In the genomic region with DNA sequence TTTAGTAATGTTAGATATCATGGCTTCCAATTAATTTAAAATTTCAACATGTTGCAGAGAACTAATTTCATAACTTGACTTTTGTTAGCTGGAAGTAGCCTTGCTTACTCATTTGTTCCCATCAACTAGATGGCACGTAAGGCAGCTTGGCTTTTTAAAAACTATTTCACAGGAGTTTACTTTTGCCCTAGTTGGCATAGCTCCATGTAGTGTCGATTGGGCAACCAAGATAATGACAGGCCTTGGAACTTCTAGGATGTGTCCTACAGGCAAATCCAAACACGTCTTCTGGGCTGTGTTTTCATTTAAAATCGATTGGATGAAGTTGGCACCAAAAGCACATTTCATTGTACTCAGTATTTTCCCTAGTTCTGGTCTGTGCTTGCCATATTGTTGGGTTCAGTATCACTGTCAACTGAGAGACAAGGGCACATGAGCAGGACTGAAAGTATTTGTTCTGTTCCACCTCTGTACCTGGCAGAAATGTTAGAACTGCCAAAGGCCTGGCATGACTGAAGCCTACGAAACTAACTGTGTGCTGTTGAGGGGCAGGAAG, we compare ENCODE assay signal across 7 cellular contexts. TPM values are rescaled to one million over a fixed set of nuclear protein-coding genes. Genes with fewer than 3 reads are reported as not detected.
DNase-seq lines count a peak whose midpoint lies in the region; ATAC-seq and TF ChIP-seq lines count a peak whose summit lies in the region.

No MANE protein-coding gene starts in this region.

- H3K4me3 ChIP-seq in body of pancreas (no peak overlapping the region), uterus (no peak overlapping the region)

- no peaks in the 10 kb centered on the region for H3K4me1 Mint-ChIP-seq in natural killer cell
- H3K4me1 Mint-ChIP-seq in naive thymus-derived CD8-positive, alpha-beta T cell, result peaks cover 0 to 2% (median under 1%) of the 10 kb centered on the region in 4 donors

- H3K27ac ChIP-seq in body of pancreas (peak overlapping the region; percentile 74 to 92 (median 80)), uterus (peak overlapping the region; percentile 15 to 68)

- H3K36me3 ChIP-seq in body of pancreas (replicated peaks in 1 of 2; ENCODE audit: insufficient read depth in 1 of 2, low read depth in 2 of 2) (peaks cover 0 to 5% of the 10 kb centered on the region in 2 donors), uterus (no peaks in the 10 kb centered on the region)

- H3K27me3 ChIP-seq in body of pancreas (no peaks in the 10 kb centered on the region), uterus (no peaks in the 10 kb centered on the region)

- no peaks in the 10 kb centered on the region for H3K9me3 Mint-ChIP-seq in natural killer cell
- H3K9me3 Mint-ChIP-seq in naive thymus-derived CD8-positive, alpha-beta T cell, result no peaks in the 10 kb centered on the region

- intact Hi-C loops in body of pancreas (cut with DNase I) (no loop called here), uterus (cut with DNase I; ENCODE audit: low total_unique reads) (no loop called here), natural killer cell (cut with micrococcal nuclease) (no loop called here)

- 9 to 10% methylated on average over 5 of the region's 5 CpGs for WGBS in body of pancreas, 2 donors

- H3K4me1 ChIP-seq in body of pancreas, result peaks cover 39% of the 10 kb centered on the region
- H3K4me1 ChIP-seq in uterus, result no peaks in the 10 kb centered on the region

- peak in 1 of 7 experiments; percentile 33 for TF ChIP-seq CTCF in body of pancreas (IDR thresholded peaks at IDR 0.05)
- no peak for TF ChIP-seq CTCF in uterus (IDR thresholded peaks at IDR 0.05)
- no peak for TF ChIP-seq CTCF in natural killer cell (IDR thresholded peaks at IDR 0.05)

- no peak overlapping the region for H3K4me3 Mint-ChIP-seq in natural killer cell
- H3K4me3 Mint-ChIP-seq in naive thymus-derived CD8-positive, alpha-beta T cell, result no peak overlapping the region

- POLR2A ChIA-PET in naive thymus-derived CD8-positive, alpha-beta T cell (lab: Charles Lee), result interaction anchor here (0.6 kb wide), 1 partner anchor 13 kb away, joined by 6 read pairs; no protein-coding TSS in a partner anchor

- TF ChIP-seq POLR2A in body of pancreas (IDR thresholded peaks at IDR 0.05), result peak in 2 of 3 donors; percentile 42 to 50
- TF ChIP-seq POLR2A in uterus (IDR thresholded peaks at IDR 0.05), result no peak

- H3K27me3 Mint-ChIP-seq in natural killer cell (ENCODE audit: low read depth in 2 of 2), result no peaks in the 10 kb centered on the region
- no peaks in the 10 kb centered on the region for H3K27me3 Mint-ChIP-seq in naive thymus-derived CD8-positive, alpha-beta T cell

- H3K36me3 Mint-ChIP-seq in natural killer cell, result peaks cover 6% of the 10 kb centered on the region
- H3K36me3 Mint-ChIP-seq in naive thymus-derived CD8-positive, alpha-beta T cell, result peaks cover 0 to 76% (median 9%) of the 10 kb centered on the region in 3 donors

- ATAC-seq in body of pancreas (peak; percentile 96), left lobe of liver (peak; percentile 97), natural killer cell (no peak)
- no peak for ATAC-seq in naive thymus-derived CD8-positive, alpha-beta T cell

- no peak overlapping the region for H3K27ac Mint-ChIP-seq in natural killer cell
- no peak overlapping the region for H3K27ac Mint-ChIP-seq in naive thymus-derived CD8-positive, alpha-beta T cell

- H3K9me3 ChIP-seq in body of pancreas (no peaks in the 10 kb centered on the region), uterus (no peaks in the 10 kb centered on the region)

- DNase-seq in M059J (ENCODE audit: low read depth) (peak; percentile 77), body of pancreas (peak; percentile 83 to 96 (median 90)), left lobe of liver (ENCODE audit: low spot score) (peak; percentile 92), uterus (peak; percentile 59 to 74), RPMI8226 (no peak), natural killer cell (no peak)
- no peak for DNase-seq in naive thymus-derived CD8-positive, alpha-beta T cell

RNA-seq across cellular contexts. Expression of a gene that starts 29.4 kb away (rescaled TPM):
- total RNA-seq in M059J (2014; rRNA removed; shearing (Covaris generic)), result 55.6 and 83.1 TPM in 2 replicates
- total RNA-seq in body of pancreas, result 100 to 1,000 TPM; 108 to 127 TPM
- total RNA-seq in left lobe of liver, result 178 TPM
- total RNA-seq in uterus, result 100 to 1,000 TPM in 2 of 4 donors, 10 to 100 TPM in 2; 45.3 to 126 (median 82.5) TPM
- total RNA-seq in natural killer cell, result 10 to 100 TPM; 43.1 to 58.8 (median 53.0) TPM
- 10 to 100 TPM; 58.0 to 58.9 TPM for total RNA-seq in naive thymus-derived CD8-positive, alpha-beta T cell
- 10 to 100 TPM; 80.2 to 93.9 (median 81.2) TPM for polyA plus RNA-seq in naive thymus-derived CD8-positive, alpha-beta T cell

RNA-seq across cellular contexts. Expression of a gene that starts 29.7 kb away (rescaled TPM):
- 81.8 and 98.4 TPM in 2 replicates for total RNA-seq in M059J (2014; rRNA removed; shearing (Covaris generic))
- total RNA-seq in body of pancreas (100 to 1,000 TPM in 1 of 2 donors, 10 to 100 TPM in 1; 98.3 to 110 TPM), left lobe of liver (144 TPM), uterus (100 to 1,000 TPM in 2 of 4 donors, 10 to 100 TPM in 2; 93.8 to 151 (median 110) TPM), natural killer cell (10 to 100 TPM; 66.6 to 76.1 (median 68.9) TPM)
- 10 to 100 TPM; 98.9 to 99.7 TPM for total RNA-seq in naive thymus-derived CD8-positive, alpha-beta T cell
- polyA plus RNA-seq in naive thymus-derived CD8-positive, alpha-beta T cell, result 100 to 1,000 TPM; 107 to 147 (median 118) TPM

Comparison
In these comparisons a context has a peak if more than half of its experiments do, and no peak if none do; other contexts are left out.
1. DNase-seq: peak in M059J (single experiment), body of pancreas (4 of 4), left lobe of liver (single experiment) and uterus (2 of 2); none in RPMI8226 (single experiment), natural killer cell (single experiment) and naive thymus-derived CD8-positive, alpha-beta T cell (0 of 10).
2. ATAC-seq: peak in body of pancreas (single experiment) and left lobe of liver (single experiment); none in natural killer cell (0 of 3) and naive thymus-derived CD8-positive, alpha-beta T cell (0 of 2).
3. POLR2A ChIP-seq: peak in body of pancreas (2 of 3); none in uterus (0 of 2).